20 cellular contexts compared by ENCODE assay signal in genomic region chr2:43495727-43496126, GRCh38.
A peak's percentile ranks its signal among the peaks of the same experiment; 100 is the strongest.
DNase-seq lines count a peak whose midpoint lies in the region; ATAC-seq and TF ChIP-seq lines count a peak whose summit lies in the region.
"Had no signal": no experiment of that assay in that cellular context is flagged by ENCODE, and none has a peak within 500 bp of the region (broad histone marks: within the 10 kb centered on the region; RNA-seq: fewer than 3 reads in every experiment).

No MANE protein-coding gene starts in this region.

- H3K14ac ChIP-seq in IMR-90 (replicated peaks; ENCODE audit: low read depth, low read length): no peak overlapping the region

- TF ChIP-seq EP300 in transverse colon (IDR thresholded peaks at IDR 0.05; ENCODE audit: low read depth): peak; percentile 84

- no peak overlapping the region for H3K23ac ChIP-seq in IMR-90 (ENCODE audit: low read depth, low read length)

- H2AFZ ChIP-seq in IMR-90 (replicated peaks; ENCODE audit: low read length, poor library complexity): no peak overlapping the region
- no peak overlapping the region for H2AFZ ChIP-seq in hepatocyte

- H3K4me3 ChIP-seq in IMR-90 (ENCODE audit: insufficient read depth, low read depth, low read length) (no peak overlapping the region), breast epithelium (no peak overlapping the region), hepatocyte (no peak overlapping the region), transverse colon (no peak overlapping the region), SJCRH30 (no peak overlapping the region)
- H3K4me3 ChIP-seq: cardiac muscle cell had no signal

- TF ChIP-seq POLR2A in IMR-90 (IDR thresholded peaks at IDR 0.05; ENCODE audit: low read depth, low read length) (no peak), breast epithelium (IDR thresholded peaks at IDR 0.05) (no peak), transverse colon (IDR thresholded peaks at IDR 0.05) (no peak)

- H3K56ac ChIP-seq in IMR-90 (ENCODE audit: extremely low read depth, insufficient read depth, low read length): no peak overlapping the region

- WGBS in IMR-90 (ENCODE audit: extremely low coverage in 2 of 2, insufficient read length in 1 of 2), 2 experiments: no CpG with 5 or more reads among the region's 1 CpG
- WGBS in hepatocyte (ENCODE audit: low lambda C conversion rate, missing lambda C conversion rate): 55% methylated on average over 1 of the region's 1 CpG
- 74 to 83% methylated on average over 1 of the region's 1 CpG for WGBS in transverse colon (ENCODE audit: low coverage in 1 of 2), 2 donors

- no peaks in the 10 kb centered on the region for H3K27me3 ChIP-seq in IMR-90 (ENCODE audit: control insufficient read depth, insufficient read depth, low read length)
- no peaks in the 10 kb centered on the region for H3K27me3 ChIP-seq in breast epithelium
- H3K27me3 ChIP-seq in hepatocyte: no peaks in the 10 kb centered on the region
- no peaks in the 10 kb centered on the region for H3K27me3 ChIP-seq in transverse colon
- H3K27me3 ChIP-seq in SJCRH30: no peaks in the 10 kb centered on the region
- H3K27me3 ChIP-seq: cardiac muscle cell had no signal

- H3K27ac ChIP-seq in IMR-90 (ENCODE audit: insufficient read depth, low read length) (no peak overlapping the region), breast epithelium (peak overlapping the region; percentile 32 to 37), hepatocyte (no peak overlapping the region), transverse colon (no peak overlapping the region), SJCRH30 (no peak overlapping the region)
- H3K27ac ChIP-seq: cardiac muscle cell had no signal

- no peak overlapping the region for H3K9ac ChIP-seq in IMR-90 (ENCODE audit: low read depth, low read length)

- intact Hi-C loops in IMR-90 (cut with micrococcal nuclease): no loop called here
- intact Hi-C loops in breast epithelium (cut with DNase I; ENCODE audit: low total_unique reads): no loop called here
- intact Hi-C loops in transverse colon (cut with DNase I; ENCODE audit: low total_unique reads): no loop called here

- H3K4ac ChIP-seq in IMR-90 (ENCODE audit: low read depth, low read length): no peak overlapping the region

- CTCF ChIA-PET in IMR-90 (lab: Yijun Ruan, JAX): interaction anchor here (0.5 to 0.6 kb wide), 2 partner anchors 266 to 781 kb away, joined by 3 to 5 read pairs; no protein-coding TSS in a partner anchor

- no peaks in the 10 kb centered on the region for H3K9me2 ChIP-seq in hepatocyte (replicated peaks; ENCODE audit: insufficient read depth)

- TF ChIP-seq CTCF in IMR-90 (conservative IDR thresholded peaks at IDR 0.05; ENCODE audit: low read depth, low read length): no peak
- no peak for TF ChIP-seq CTCF in breast epithelium (IDR thresholded peaks at IDR 0.05)
- TF ChIP-seq CTCF in hepatocyte (IDR thresholded peaks at IDR 0.05; ENCODE audit: poor library complexity): no peak
- no peak for TF ChIP-seq CTCF in transverse colon (IDR thresholded peaks at IDR 0.05)
- TF ChIP-seq CTCF in GM13976 (IDR thresholded peaks at IDR 0.05; ENCODE audit: borderline replicate concordance, control extremely low read depth, extremely low read depth, insufficient read depth, missing control alignments): no peak

- H3K36me3 ChIP-seq in IMR-90 (ENCODE audit: control insufficient read depth, insufficient read depth, low read length) (peaks cover 2% of the 10 kb centered on the region; the same call in 1 of the 2 replicates), breast epithelium (no peaks in the 10 kb centered on the region), hepatocyte (replicated peaks; ENCODE audit: insufficient read depth, low read depth) (no peaks in the 10 kb centered on the region), transverse colon (peaks cover 0 to 7% (median 0%) of the 10 kb centered on the region in 4 donors), SJCRH30 (peaks cover 8% of the 10 kb centered on the region)
- H3K36me3 ChIP-seq: cardiac muscle cell had no signal

- no peak overlapping the region for H2AK9ac ChIP-seq in IMR-90 (replicated peaks; ENCODE audit: low read depth, low read length, poor library complexity)

- H3K4me2 ChIP-seq in IMR-90 (ENCODE audit: low read depth, low read length) (no peak overlapping the region), hepatocyte (no peak overlapping the region)

- H3K9me3 ChIP-seq in IMR-90 (ENCODE audit: control insufficient read depth, insufficient read depth, low read length) (no peaks in the 10 kb centered on the region), breast epithelium (no peaks in the 10 kb centered on the region), hepatocyte (ENCODE audit: low read depth) (no peaks in the 10 kb centered on the region), transverse colon (no peaks in the 10 kb centered on the region), SJCRH30 (replicated peaks) (no peaks in the 10 kb centered on the region)

- ATAC-seq in IMR-90 (ENCODE audit: low read depth): no peak
- ATAC-seq in GM18517 (IDR thresholded peaks at IDR 0.05; ENCODE audit: unreplicated experiment): no peak
- ATAC-seq: activated CD8-positive, alpha-beta memory T cell treated with anti-CD3 and anti-CD28 coated beads, Interleukin-2, amount 10 ng/mL, durations not matched to agents 7 days and 5 days; CD8-positive, alpha-beta T cell; stimulated activated naive B cell treated with anti-CD40 and anti-IgM and Interleukin-4, amounts not matched to agents 10 μg/mL and 1 μg/mL and 100 μg/mL, for 72 hours had no signal

- no peaks in the 10 kb centered on the region for H3K79me2 ChIP-seq in hepatocyte

- H4K8ac ChIP-seq in IMR-90 (ENCODE audit: low read depth in 2 of 2, low read length in 2 of 2): no peak overlapping the region

- H3K18ac ChIP-seq in IMR-90 (ENCODE audit: low read depth, low read length): no peak overlapping the region

- H3K79me1 ChIP-seq in IMR-90 (ENCODE audit: low read depth in 1 of 2, low read length in 2 of 2): no peaks in the 10 kb centered on the region

- dilution Hi-C loops in IMR-90 (cut with HindIII; ENCODE audit: low sequenced_read_pairs, unreplicated experiment): no loop called here

- no peak overlapping the region for H2AK5ac ChIP-seq in IMR-90 (ENCODE audit: low read depth, low read length)

- H3K4me1 ChIP-seq in IMR-90 (ENCODE audit: control insufficient read depth, insufficient read depth, low read length) (no peaks in the 10 kb centered on the region), breast epithelium (no peaks in the 10 kb centered on the region), hepatocyte (ENCODE audit: insufficient read depth) (no peaks in the 10 kb centered on the region), transverse colon (no peaks in the 10 kb centered on the region), SJCRH30 (peaks cover 6% of the 10 kb centered on the region; the same call in 1 of the 2 replicates)

- POLR2A ChIA-PET in IMR-90 (lab: Charles Lee; ENCODE audit: unreplicated experiment): no interaction called here

- no peak overlapping the region for H4K5ac ChIP-seq in IMR-90 (ENCODE audit: low read depth, low read length)

- H2BK20ac ChIP-seq in IMR-90 (ENCODE audit: low read depth, low read length): no peak overlapping the region

- TF ChIP-seq RAD21 in IMR-90 (IDR thresholded peaks at IDR 0.05; ENCODE audit: low read length): no peak

- peaks cover 3% of the 10 kb centered on the region; the same call in 1 of the 2 replicates for H3K9me1 ChIP-seq in IMR-90 (ENCODE audit: insufficient read depth, low read length)

- H4K91ac ChIP-seq in IMR-90 (ENCODE audit: insufficient read depth, low read depth, low read length): no peak overlapping the region

- no peaks in the 10 kb centered on the region for H4K20me1 ChIP-seq in IMR-90 (ENCODE audit: insufficient read depth, low read length)
- H4K20me1 ChIP-seq in hepatocyte (ENCODE audit: insufficient read depth, poor library complexity, severe bottlenecking): no peaks in the 10 kb centered on the region

- no peak overlapping the region for H2BK15ac ChIP-seq in IMR-90 (ENCODE audit: low read depth, low read length)

- in situ Hi-C loops in IMR-90 (cut with MboI; ENCODE audit: low sequenced_read_pairs) (no loop called here), transverse colon (cut with MboI; ENCODE audit: low pct_ligation_motif_present in 1 of 4, low pct_unique_long_range_greater_than_20kb in 1 of 4, low sequenced_read_pairs in 3 of 4) (loop anchor here in 2 of 4 donors (25.0 kb wide), 3 partner anchors 383 to 658 kb away; no protein-coding TSS in a partner anchor), GM13976 (cut with MboI; ENCODE audit: low sequenced_read_pairs, unreplicated experiment) (no loop called here)

- no peak overlapping the region for H2BK120ac ChIP-seq in IMR-90 (ENCODE audit: low read depth, low read length)

- DNase-seq in IMR-90 (peak; percentile 54), breast epithelium (ENCODE audit: low spot score in 2 of 2) (peak in 1 of 2 donors; percentile 36), hepatocyte (ENCODE audit: low spot score) (peak; percentile 5), transverse colon (no peak), GM13976 (ENCODE audit: low spot score) (no peak), SJCRH30 (no peak)
- DNase-seq: activated CD4-positive, alpha-beta T cell treated with anti-CD3 and anti-CD28 coated beads, Interleukin-2, amount 10 ng/mL, durations not matched to agents 24 days and 14 days; activated CD8-positive, alpha-beta memory T cell treated with anti-CD3 and anti-CD28 coated beads, Interleukin-2, amount 10 ng/mL, durations not matched to agents 7 days and 5 days; activated naive CD8-positive, alpha-beta T cell treated with anti-CD3 and anti-CD28 coated beads, Interleukin-2, amount 10 ng/mL, durations not matched to agents 7 days and 5 days; CD8-positive, alpha-beta T cell; dermis blood vessel endothelial cell; midbrain; NCI-H1436; nephron progenitor cell; posterior cingulate gyrus; SHP77; stimulated activated CD4-positive, alpha-beta T cell treated with anti-CD3 and anti-CD28 coated beads, Interleukin-2, amount 100 ng/mL, for 24 hours; stimulated activated naive B cell treated with anti-CD40 and anti-IgM and Interleukin-4, amounts not matched to agents 10 μg/mL and 1 μg/mL and 100 μg/mL, for 72 hours had no signal

- BruUV-seq in IMR-90 (replicated peaks; lab: Mats Ljungman, UMichigan): no TSS peak

- H2BK5ac ChIP-seq in IMR-90 (ENCODE audit: low read depth, low read length, poor library complexity, severe bottlenecking): no peak overlapping the region

TF ChIP-seq in IMR-90, 13 proteins besides CTCF, POLR2A, EP300 and RAD21:
- TF ChIP-seq CEBPB (IDR thresholded peaks at IDR 0.05; ENCODE audit: low read depth, low read length): peak; percentile 52; the same call in 1 of the 2 replicates
- no peak for TF ChIP-seq CHD1 (IDR thresholded peaks at IDR 0.05; ENCODE audit: low read depth, low read length)
- no peak for TF ChIP-seq MAZ (IDR thresholded peaks at IDR 0.05; ENCODE audit: borderline replicate concordance, low read depth, low read length)

Comparison
In these comparisons a context has a peak if more than half of its experiments do, and no peak if none do; other contexts are left out.
1. DNase-seq: peak in IMR-90 (single experiment) and hepatocyte (single experiment); none in transverse colon (single experiment), GM13976 (single experiment) and SJCRH30 (0 of 2).
2. H3K27ac ChIP-seq: peak in breast epithelium (2 of 2); none in IMR-90 (single experiment), hepatocyte (single experiment), transverse colon (0 of 4) and SJCRH30 (single experiment).